In genomic region chr4:36244257-36245084, GRCh38 we compare ENCODE assay signal across 8 cellular contexts. TPM values are rescaled to one million over a fixed set of nuclear protein-coding genes. Genes with fewer than 3 reads are reported as not detected.
DNase-seq lines count a peak whose midpoint lies in the region; ATAC-seq and TF ChIP-seq lines count a peak whose summit lies in the region.

A gene with protein sequence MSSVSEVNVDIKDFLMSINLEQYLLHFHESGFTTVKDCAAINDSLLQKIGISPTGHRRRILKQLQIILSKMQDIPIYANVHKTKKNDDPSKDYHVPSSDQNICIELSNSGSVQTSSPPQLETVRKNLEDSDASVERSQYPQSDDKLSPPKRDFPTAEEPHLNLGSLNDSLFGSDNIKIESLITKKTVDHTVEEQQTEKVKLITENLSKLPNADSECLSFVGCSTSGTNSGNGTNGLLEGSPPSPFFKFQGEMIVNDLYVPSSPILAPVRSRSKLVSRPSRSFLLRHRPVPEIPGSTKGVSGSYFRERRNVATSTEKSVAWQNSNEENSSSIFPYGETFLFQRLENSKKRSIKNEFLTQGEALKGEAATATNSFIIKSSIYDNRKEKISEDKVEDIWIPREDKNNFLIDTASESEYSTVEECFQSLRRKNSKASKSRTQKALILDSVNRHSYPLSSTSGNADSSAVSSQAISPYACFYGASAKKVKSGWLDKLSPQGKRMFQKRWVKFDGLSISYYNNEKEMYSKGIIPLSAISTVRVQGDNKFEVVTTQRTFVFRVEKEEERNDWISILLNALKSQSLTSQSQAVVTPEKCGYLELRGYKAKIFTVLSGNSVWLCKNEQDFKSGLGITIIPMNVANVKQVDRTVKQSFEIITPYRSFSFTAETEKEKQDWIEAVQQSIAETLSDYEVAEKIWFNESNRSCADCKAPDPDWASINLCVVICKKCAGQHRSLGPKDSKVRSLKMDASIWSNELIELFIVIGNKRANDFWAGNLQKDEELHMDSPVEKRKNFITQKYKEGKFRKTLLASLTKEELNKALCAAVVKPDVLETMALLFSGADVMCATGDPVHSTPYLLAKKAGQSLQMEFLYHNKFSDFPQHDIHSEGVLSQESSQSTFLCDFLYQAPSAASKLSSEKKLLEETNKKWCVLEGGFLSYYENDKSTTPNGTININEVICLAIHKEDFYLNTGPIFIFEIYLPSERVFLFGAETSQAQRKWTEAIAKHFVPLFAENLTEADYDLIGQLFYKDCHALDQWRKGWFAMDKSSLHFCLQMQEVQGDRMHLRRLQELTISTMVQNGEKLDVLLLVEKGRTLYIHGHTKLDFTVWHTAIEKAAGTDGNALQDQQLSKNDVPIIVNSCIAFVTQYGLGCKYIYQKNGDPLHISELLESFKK (N-terminal part only) (minus strand): TSS chr4:36244514. CDS start chr4:36229486, 15,028 bp downstream.

- H3K4me3 ChIP-seq in breast epithelium = peak within 1 kb of the TSS; percentile 61 to 83 (median 82)

- POLR2A ChIA-PET in GM10248 (lab: Yijun Ruan, JAX) = interaction anchor here (0.8 to 2.2 kb wide), 2 partner anchors 10 to 36 kb away, joined by 4 to 14 read pairs; no protein-coding TSS in a partner anchor

- CTCF ChIA-PET in GM10248 (lab: Yijun Ruan, JAX) = interaction anchor here (0.9 to 4.8 kb wide), 13 partner anchors 8 to 154 kb away, joined by 3 to 27 read pairs (median 4); no protein-coding TSS in a partner anchor

- peak; percentile 55 for ATAC-seq in GM21737 (IDR thresholded peaks at IDR 0.05; ENCODE audit: unreplicated experiment)

- peak within 1 kb of the TSS; percentile 84 for H3K27ac ChIP-seq in VCaP
- peak within 1 kb of the TSS; percentile 92 to 93 for H3K27ac ChIP-seq in breast epithelium

- TF ChIP-seq POLR2A in breast epithelium (IDR thresholded peaks at IDR 0.05) = no peak

- intact Hi-C loops in breast epithelium (cut with DNase I; ENCODE audit: low total_unique reads) = no loop called here

- DNase-seq in GM10248 (ENCODE audit: extremely low spot score) = peak; percentile 82
- peak; percentile 55 to 60 for DNase-seq in Kasumi-1 (lab: John Stamatoyannopoulos, UW)
- DNase-seq in breast epithelium (ENCODE audit: low spot score in 2 of 2) = peak; percentile 53 to 59
- DNase-seq in kidney glomerular epithelial cell (lab: John Stamatoyannopoulos, UW) = peak; percentile 83
- DNase-seq in stimulated activated CD4-positive, alpha-beta T cell treated with anti-CD3 and anti-CD28 coated beads, Interleukin-1b, Interleukin-23, amount 100 ng/mL, for 48 hours = peak; percentile 70
- DNase-seq in NCI-H1048 (lab: John Stamatoyannopoulos, UW) = no peak

- H3K27me3 ChIP-seq in breast epithelium = no peaks in the 10 kb centered on the region

- peak; percentile 18 for TF ChIP-seq CTCF in GM10248 (IDR thresholded peaks at IDR 0.05; ENCODE audit: control extremely low read depth, extremely low read depth, low read depth, missing control alignments)
- TF ChIP-seq CTCF in VCaP (conservative IDR thresholded peaks at IDR 0.05) = peak; percentile 62
- TF ChIP-seq CTCF in breast epithelium (IDR thresholded peaks at IDR 0.05) = no peak

- H3K9me3 ChIP-seq in breast epithelium = no peaks in the 10 kb centered on the region

- H3K36me3 ChIP-seq in breast epithelium = no peaks in the 10 kb centered on the region

- peaks cover 0 to 5% of the 10 kb centered on the region in 2 donors for H3K4me1 ChIP-seq in breast epithelium

RNA-seq across cellular contexts. Expression of the gene that starts here (rescaled TPM):
- total RNA-seq in breast epithelium = 10 to 100 TPM; 21.3 to 71.4 (median 23.2) TPM

Comparison
In these comparisons a context has a peak if more than half of its experiments do, and no peak if none do; other contexts are left out.
1. CTCF ChIP-seq: peak in GM10248 (single experiment) and VCaP (single experiment); none in breast epithelium (0 of 3).